Comparison of ENCODE assay signal across 16 cellular contexts in genomic region chr11:104926771-104927470, GRCh38. TPM values are rescaled to one million over a fixed set of nuclear protein-coding genes. Genes with fewer than 3 reads are reported as not detected.
A peak's percentile ranks its signal among the peaks of the same experiment; 100 is the strongest.
DNase-seq lines count a peak whose midpoint lies in the region; ATAC-seq and TF ChIP-seq lines count a peak whose summit lies in the region.
"Had no signal": no experiment of that assay in that cellular context is flagged by ENCODE, and none has a peak within 500 bp of the region (broad histone marks: within the 10 kb centered on the region; RNA-seq: fewer than 3 reads in every experiment).

No MANE protein-coding gene starts in this region.

- no peak overlapping the region for H3K27ac ChIP-seq in H9 (ENCODE audit: insufficient read length, low read depth, low read length)

- H3K23me2 ChIP-seq in H9 (ENCODE audit: insufficient read length, low read depth, low read length, poor library complexity, severe bottlenecking) = no peaks in the 10 kb centered on the region

- no peaks in the 10 kb centered on the region for H3K4me1 Mint-ChIP-seq in H9
- peaks cover 2% of the 10 kb centered on the region for H3K4me1 Mint-ChIP-seq in glutamatergic neuron (ENCODE audit: low read depth, unreplicated experiment)
- no peaks in the 10 kb centered on the region for H3K4me1 Mint-ChIP-seq in nephron progenitor cell

- H2BK12ac ChIP-seq in H9 (ENCODE audit: insufficient read length, low read depth, low read length) = no peak overlapping the region

- no peak overlapping the region for H2BK5ac ChIP-seq in H9 (ENCODE audit: insufficient read length, low read length)

- no peak overlapping the region for H3K56ac ChIP-seq in H9 (ENCODE audit: insufficient read length, low read depth, low read length)

- no peak overlapping the region for H4K8ac ChIP-seq in H9 (replicated peaks; ENCODE audit: insufficient read length, low read depth, low read length)

- H3K23ac ChIP-seq in H9 (ENCODE audit: insufficient read length, low read depth, low read length) = no peak overlapping the region

- H3T11ph ChIP-seq in H9 (ENCODE audit: low read length) = no peak overlapping the region

- H3K27ac Mint-ChIP-seq in H9 (no peak overlapping the region), glutamatergic neuron (ENCODE audit: unreplicated experiment) (no peak overlapping the region), nephron progenitor cell (no peak overlapping the region)
- H3K27ac Mint-ChIP-seq: B cell had no signal

- no CpG with 5 or more reads among the region's 8 CpGs for WGBS in H9 (ENCODE audit: extremely low coverage, insufficient read length, low lambda C conversion rate)

- H2AK5ac ChIP-seq in H9 (ENCODE audit: insufficient read length, low read length) = no peak overlapping the region

- no peak overlapping the region for H3K4me2 ChIP-seq in H9 (ENCODE audit: insufficient read depth, insufficient read length, low read length)

- H3K27me3 ChIP-seq in H9 (ENCODE audit: insufficient read depth, low read length) = no peaks in the 10 kb centered on the region

- H3K79me1 ChIP-seq in H9 (ENCODE audit: insufficient read depth, low read depth, low read length, poor library complexity, severe bottlenecking) = no peaks in the 10 kb centered on the region

- H2AFZ ChIP-seq in H9 (ENCODE audit: low read length) = no peak overlapping the region

- no peak overlapping the region for H3K4ac ChIP-seq in H9 (ENCODE audit: low read depth, low read length)

- peaks cover 30 to 31% of the 10 kb centered on the region in 2 experiments for H3K9me3 Mint-ChIP-seq in H9
- peaks cover 4% of the 10 kb centered on the region for H3K9me3 Mint-ChIP-seq in glutamatergic neuron (ENCODE audit: unreplicated experiment)
- H3K9me3 Mint-ChIP-seq in nephron progenitor cell = peaks cover 66% of the 10 kb centered on the region

- H3K36me3 Mint-ChIP-seq in H9 (ENCODE audit: insufficient read depth in 1 of 3, low read depth in 3 of 3) (peaks cover 10 to 44% (median 16%) of the 10 kb centered on the region in 3 experiments), glutamatergic neuron (ENCODE audit: unreplicated experiment) (peaks cover 13% of the 10 kb centered on the region), nephron progenitor cell (ENCODE audit: low read depth) (no peaks in the 10 kb centered on the region)

- H2BK20ac ChIP-seq in H9 (ENCODE audit: low read depth, low read length, poor library complexity, severe bottlenecking) = no peak overlapping the region

- H3K9ac ChIP-seq in H9 (ENCODE audit: extremely low read depth, insufficient read length, low read length) = no peak overlapping the region

- H3K4me1 ChIP-seq in H9 (ENCODE audit: insufficient read depth, low read length) = no peaks in the 10 kb centered on the region

- no peak overlapping the region for H3K4me3 Mint-ChIP-seq in H9
- H3K4me3 Mint-ChIP-seq in glutamatergic neuron (ENCODE audit: unreplicated experiment) = no peak overlapping the region
- no peak overlapping the region for H3K4me3 Mint-ChIP-seq in nephron progenitor cell
- H3K4me3 Mint-ChIP-seq: B cell; CD8-positive, alpha-beta memory T cell had no signal

- H4K5ac ChIP-seq in H9 (ENCODE audit: insufficient read length, low read depth, low read length) = no peak overlapping the region

- H4K91ac ChIP-seq in H9 (ENCODE audit: insufficient read length, low read depth, low read length) = no peak overlapping the region

- H3K27me3 Mint-ChIP-seq in H9 (ENCODE audit: low read depth) = no peaks in the 10 kb centered on the region
- H3K27me3 Mint-ChIP-seq in glutamatergic neuron (ENCODE audit: unreplicated experiment) = no peaks in the 10 kb centered on the region
- H3K27me3 Mint-ChIP-seq in nephron progenitor cell (ENCODE audit: low read depth, poor library complexity) = peaks cover 6% of the 10 kb centered on the region
- H3K27me3 Mint-ChIP-seq: B cell; CD8-positive, alpha-beta memory T cell had no signal

- H2BK15ac ChIP-seq in H9 (ENCODE audit: low read depth, low read length) = no peak overlapping the region

- H3K79me2 ChIP-seq in H9 (ENCODE audit: insufficient read depth, low read length) = no peaks in the 10 kb centered on the region

- no peak overlapping the region for H3K18ac ChIP-seq in H9 (ENCODE audit: insufficient read length, low read depth, low read length)

- DNase-seq in H9 (peak; percentile 38), amniotic epithelial cell (ENCODE audit: low read depth) (peak; percentile 11), glutamatergic neuron (peak; percentile 20), nephron progenitor cell (peak; percentile 1), inferior parietal cortex (ENCODE audit: extremely low spot score) (no peak)
- DNase-seq: CD8-positive, alpha-beta memory T cell; NCI-H345; NCI-H526 treated with DMSO at 0.1 percent for 48 hours; NK-92 treated with Interleukin-12 subunit alpha and Interleukin-12 subunit beta, amount 100 ng/mL, for 24 hours had no signal

- TF ChIP-seq CTCF in H9 (conservative IDR thresholded peaks at IDR 0.05) = no peak
- no peak for TF ChIP-seq CTCF in glutamatergic neuron (IDR thresholded peaks at IDR 0.05; ENCODE audit: partially characterized antibody, unreplicated experiment)
- TF ChIP-seq CTCF in nephron progenitor cell (IDR thresholded peaks at IDR 0.05) = no peak

- ATAC-seq in GM18519 (IDR thresholded peaks at IDR 0.05; ENCODE audit: low FRiP score, unreplicated experiment) = no peak
- ATAC-seq in HG03520 (IDR thresholded peaks at IDR 0.05; ENCODE audit: unreplicated experiment) = no peak
- no peak for ATAC-seq in GM18858 (IDR thresholded peaks at IDR 0.05; ENCODE audit: unreplicated experiment)
- ATAC-seq: HCT116 had no signal

- H3K14ac ChIP-seq in H9 (ENCODE audit: insufficient read depth, low read length) = no peak overlapping the region

- H3K9me3 ChIP-seq in H9 (ENCODE audit: control insufficient read depth, low read depth, low read length) = no peaks in the 10 kb centered on the region

- no peak overlapping the region for H2BK120ac ChIP-seq in H9 (ENCODE audit: low read depth, low read length, poor library complexity, severe bottlenecking)

- no peaks in the 10 kb centered on the region for H4K20me1 ChIP-seq in H9 (ENCODE audit: control insufficient read depth, insufficient read depth, insufficient read length)

RNA-seq across cellular contexts. Expression of gene CASP12, which starts 28.7 kb away (rescaled TPM):
- total RNA-seq in H9 (2021) (not detected in 2 replicates), glutamatergic neuron (ENCODE audit: unreplicated experiment) (not detected)
- total RNA-seq: B cell; CD8-positive, alpha-beta memory T cell; HT1080; SK-MEL-5 had no signal

RNA-seq across cellular contexts. Expression of gene CASP4, which starts 41.5 kb away (rescaled TPM):
- total RNA-seq in H9 (2021) = not detected in 2 replicates
- not detected for total RNA-seq in glutamatergic neuron (ENCODE audit: unreplicated experiment)
